ENCODE assay signal across 1 cellular context in genomic region chr12:125381373-125381772, GRCh38.
TF ChIP-seq lines count a peak whose summit lies in the region.

No MANE protein-coding gene starts in this region.

TF ChIP-seq in HepG2, 621 proteins besides CTCF, POLR2A, EP300 and RAD21 (continued from another document):
- no peak for TF ChIP-seq ZSCAN21 (CRISPR knock-in tag; IDR thresholded peaks at IDR 0.05; ENCODE audit: borderline replicate concordance)
- no peak for TF ChIP-seq DMTF1 (CRISPR knock-in tag; IDR thresholded peaks at IDR 0.05)
